2 cellular contexts compared by ENCODE assay signal in the genomic region with DNA sequence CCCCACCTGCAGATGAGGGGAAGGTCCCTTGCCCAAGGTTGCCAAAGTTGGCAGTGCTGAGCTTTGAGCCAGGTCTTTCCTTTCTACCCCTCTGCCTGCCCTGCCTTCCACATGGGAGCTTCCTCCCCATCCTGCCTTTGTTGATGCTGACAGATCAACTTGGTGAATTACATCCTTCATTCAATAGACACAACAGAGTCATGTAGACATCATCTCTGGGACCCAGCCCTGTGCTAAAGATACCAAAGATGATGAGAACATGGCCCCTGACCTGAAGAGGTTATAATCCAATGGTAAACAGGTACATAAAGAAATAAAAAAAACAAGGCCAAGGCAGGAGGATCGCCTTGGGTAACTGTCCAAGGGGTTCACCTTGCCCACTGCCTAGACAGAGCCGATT.
A peak's percentile ranks its signal among the peaks of the same experiment; 100 is the strongest.
TF ChIP-seq lines count a peak whose summit lies in the region.

No MANE protein-coding gene starts in this region.

TF ChIP-seq in K562, 482 proteins besides CTCF, POLR2A, EP300 and RAD21 (continues in another document):
- TF ChIP-seq ZFP36 (IDR thresholded peaks at IDR 0.05; ENCODE audit: low read depth, low read length, partially characterized antibody) (peak; percentile 2), CCNT2 (IDR thresholded peaks at IDR 0.05; ENCODE audit: borderline replicate concordance, extremely low read depth, insufficient read length, low read depth, low read length) (no peak), SMAD4 (CRISPR knock-in tag; conservative IDR thresholded peaks at IDR 0.05) (no peak), ATF1 (CRISPR knock-in tag; IDR thresholded peaks at IDR 0.05) (no peak), ATF1 (tag; IDR thresholded peaks at IDR 0.05) (0 out of 2 replicates have a peak, but pooled peaks have one; percentile 21), BRD9 (IDR thresholded peaks at IDR 0.05; ENCODE audit: low read depth, partially characterized antibody) (no peak), COPS2 (conservative IDR thresholded peaks at IDR 0.05) (no peak), NR2C2 (CRISPR knock-in tag; IDR thresholded peaks at IDR 0.05) (0 out of 2 replicates have a peak, but pooled peaks have one; percentile 26), NR2C2 (tag; IDR thresholded peaks at IDR 0.05) (no peak), ZBTB7A (IDR thresholded peaks at IDR 0.05; ENCODE audit: borderline replicate concordance, control insufficient read depth, low read depth, low read length) (0 out of 2 replicates have a peak, but pooled peaks have one; percentile 15), BMI1 (IDR thresholded peaks at IDR 0.05; ENCODE audit: low read length) (peak; percentile 26; the same call in 1 of the 2 replicates)
- TF ChIP-seq, protein P1, sequence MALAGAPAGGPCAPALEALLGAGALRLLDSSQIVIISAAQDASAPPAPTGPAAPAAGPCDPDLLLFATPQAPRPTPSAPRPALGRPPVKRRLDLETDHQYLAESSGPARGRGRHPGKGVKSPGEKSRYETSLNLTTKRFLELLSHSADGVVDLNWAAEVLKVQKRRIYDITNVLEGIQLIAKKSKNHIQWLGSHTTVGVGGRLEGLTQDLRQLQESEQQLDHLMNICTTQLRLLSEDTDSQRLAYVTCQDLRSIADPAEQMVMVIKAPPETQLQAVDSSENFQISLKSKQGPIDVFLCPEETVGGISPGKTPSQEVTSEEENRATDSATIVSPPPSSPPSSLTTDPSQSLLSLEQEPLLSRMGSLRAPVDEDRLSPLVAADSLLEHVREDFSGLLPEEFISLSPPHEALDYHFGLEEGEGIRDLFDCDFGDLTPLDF (CRISPR knock-in tag; IDR thresholded peaks at IDR 0.05): 0 out of 2 replicates have a peak, but pooled peaks have one; percentile 12
- TF ChIP-seq, protein P2, sequence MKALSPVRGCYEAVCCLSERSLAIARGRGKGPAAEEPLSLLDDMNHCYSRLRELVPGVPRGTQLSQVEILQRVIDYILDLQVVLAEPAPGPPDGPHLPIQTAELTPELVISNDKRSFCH (CRISPR knock-in tag; IDR thresholded peaks at IDR 0.05): no peak
- TF ChIP-seq, protein P2 (tag; IDR thresholded peaks at IDR 0.05): 0 out of 2 replicates have a peak, but pooled peaks have one; percentile 15
- TF ChIP-seq, protein P3, sequence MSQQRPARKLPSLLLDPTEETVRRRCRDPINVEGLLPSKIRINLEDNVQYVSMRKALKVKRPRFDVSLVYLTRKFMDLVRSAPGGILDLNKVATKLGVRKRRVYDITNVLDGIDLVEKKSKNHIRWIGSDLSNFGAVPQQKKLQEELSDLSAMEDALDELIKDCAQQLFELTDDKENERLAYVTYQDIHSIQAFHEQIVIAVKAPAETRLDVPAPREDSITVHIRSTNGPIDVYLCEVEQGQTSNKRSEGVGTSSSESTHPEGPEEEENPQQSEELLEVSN (IDR thresholded peaks at IDR 0.05; ENCODE audit: borderline replicate concordance in 1 of 2, extremely low read depth in 1 of 2, insufficient read depth in 1 of 2, insufficient read length in 1 of 2, low read depth in 1 of 2, low read length in 1 of 2, poor library complexity in 1 of 2, severe bottlenecking in 1 of 2): no peak
- TF ChIP-seq, protein P4, sequence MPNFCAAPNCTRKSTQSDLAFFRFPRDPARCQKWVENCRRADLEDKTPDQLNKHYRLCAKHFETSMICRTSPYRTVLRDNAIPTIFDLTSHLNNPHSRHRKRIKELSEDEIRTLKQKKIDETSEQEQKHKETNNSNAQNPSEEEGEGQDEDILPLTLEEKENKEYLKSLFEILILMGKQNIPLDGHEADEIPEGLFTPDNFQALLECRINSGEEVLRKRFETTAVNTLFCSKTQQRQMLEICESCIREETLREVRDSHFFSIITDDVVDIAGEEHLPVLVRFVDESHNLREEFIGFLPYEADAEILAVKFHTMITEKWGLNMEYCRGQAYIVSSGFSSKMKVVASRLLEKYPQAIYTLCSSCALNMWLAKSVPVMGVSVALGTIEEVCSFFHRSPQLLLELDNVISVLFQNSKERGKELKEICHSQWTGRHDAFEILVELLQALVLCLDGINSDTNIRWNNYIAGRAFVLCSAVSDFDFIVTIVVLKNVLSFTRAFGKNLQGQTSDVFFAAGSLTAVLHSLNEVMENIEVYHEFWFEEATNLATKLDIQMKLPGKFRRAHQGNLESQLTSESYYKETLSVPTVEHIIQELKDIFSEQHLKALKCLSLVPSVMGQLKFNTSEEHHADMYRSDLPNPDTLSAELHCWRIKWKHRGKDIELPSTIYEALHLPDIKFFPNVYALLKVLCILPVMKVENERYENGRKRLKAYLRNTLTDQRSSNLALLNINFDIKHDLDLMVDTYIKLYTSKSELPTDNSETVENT (CRISPR knock-in tag; IDR thresholded peaks at IDR 0.05): 0 out of 2 replicates have a peak, but pooled peaks have one; percentile 47
- TF ChIP-seq, protein P5, sequence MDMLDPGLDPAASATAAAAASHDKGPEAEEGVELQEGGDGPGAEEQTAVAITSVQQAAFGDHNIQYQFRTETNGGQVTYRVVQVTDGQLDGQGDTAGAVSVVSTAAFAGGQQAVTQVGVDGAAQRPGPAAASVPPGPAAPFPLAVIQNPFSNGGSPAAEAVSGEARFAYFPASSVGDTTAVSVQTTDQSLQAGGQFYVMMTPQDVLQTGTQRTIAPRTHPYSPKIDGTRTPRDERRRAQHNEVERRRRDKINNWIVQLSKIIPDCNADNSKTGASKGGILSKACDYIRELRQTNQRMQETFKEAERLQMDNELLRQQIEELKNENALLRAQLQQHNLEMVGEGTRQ (CRISPR knock-in tag; IDR thresholded peaks at IDR 0.05): no peak
- TF ChIP-seq, protein P6, sequence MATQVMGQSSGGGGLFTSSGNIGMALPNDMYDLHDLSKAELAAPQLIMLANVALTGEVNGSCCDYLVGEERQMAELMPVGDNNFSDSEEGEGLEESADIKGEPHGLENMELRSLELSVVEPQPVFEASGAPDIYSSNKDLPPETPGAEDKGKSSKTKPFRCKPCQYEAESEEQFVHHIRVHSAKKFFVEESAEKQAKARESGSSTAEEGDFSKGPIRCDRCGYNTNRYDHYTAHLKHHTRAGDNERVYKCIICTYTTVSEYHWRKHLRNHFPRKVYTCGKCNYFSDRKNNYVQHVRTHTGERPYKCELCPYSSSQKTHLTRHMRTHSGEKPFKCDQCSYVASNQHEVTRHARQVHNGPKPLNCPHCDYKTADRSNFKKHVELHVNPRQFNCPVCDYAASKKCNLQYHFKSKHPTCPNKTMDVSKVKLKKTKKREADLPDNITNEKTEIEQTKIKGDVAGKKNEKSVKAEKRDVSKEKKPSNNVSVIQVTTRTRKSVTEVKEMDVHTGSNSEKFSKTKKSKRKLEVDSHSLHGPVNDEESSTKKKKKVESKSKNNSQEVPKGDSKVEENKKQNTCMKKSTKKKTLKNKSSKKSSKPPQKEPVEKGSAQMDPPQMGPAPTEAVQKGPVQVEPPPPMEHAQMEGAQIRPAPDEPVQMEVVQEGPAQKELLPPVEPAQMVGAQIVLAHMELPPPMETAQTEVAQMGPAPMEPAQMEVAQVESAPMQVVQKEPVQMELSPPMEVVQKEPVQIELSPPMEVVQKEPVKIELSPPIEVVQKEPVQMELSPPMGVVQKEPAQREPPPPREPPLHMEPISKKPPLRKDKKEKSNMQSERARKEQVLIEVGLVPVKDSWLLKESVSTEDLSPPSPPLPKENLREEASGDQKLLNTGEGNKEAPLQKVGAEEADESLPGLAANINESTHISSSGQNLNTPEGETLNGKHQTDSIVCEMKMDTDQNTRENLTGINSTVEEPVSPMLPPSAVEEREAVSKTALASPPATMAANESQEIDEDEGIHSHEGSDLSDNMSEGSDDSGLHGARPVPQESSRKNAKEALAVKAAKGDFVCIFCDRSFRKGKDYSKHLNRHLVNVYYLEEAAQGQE (CRISPR knock-in tag; IDR thresholded peaks at IDR 0.05; ENCODE audit: low read depth): no peak

TF ChIP-seq in WTC11, 78 proteins besides CTCF, POLR2A, EP300 and RAD21 (continues in another document):
- TF ChIP-seq TCF7 (CRISPR knock-in tag; IDR thresholded peaks at IDR 0.05; ENCODE audit: low read depth): no peak
- TF ChIP-seq RORB (CRISPR knock-in tag; IDR thresholded peaks at IDR 0.05): no peak
- TF ChIP-seq, protein P7, sequence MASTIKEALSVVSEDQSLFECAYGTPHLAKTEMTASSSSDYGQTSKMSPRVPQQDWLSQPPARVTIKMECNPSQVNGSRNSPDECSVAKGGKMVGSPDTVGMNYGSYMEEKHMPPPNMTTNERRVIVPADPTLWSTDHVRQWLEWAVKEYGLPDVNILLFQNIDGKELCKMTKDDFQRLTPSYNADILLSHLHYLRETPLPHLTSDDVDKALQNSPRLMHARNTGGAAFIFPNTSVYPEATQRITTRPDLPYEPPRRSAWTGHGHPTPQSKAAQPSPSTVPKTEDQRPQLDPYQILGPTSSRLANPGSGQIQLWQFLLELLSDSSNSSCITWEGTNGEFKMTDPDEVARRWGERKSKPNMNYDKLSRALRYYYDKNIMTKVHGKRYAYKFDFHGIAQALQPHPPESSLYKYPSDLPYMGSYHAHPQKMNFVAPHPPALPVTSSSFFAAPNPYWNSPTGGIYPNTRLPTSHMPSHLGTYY (CRISPR knock-in tag; IDR thresholded peaks at IDR 0.05): no peak
- TF ChIP-seq ZNF423 (CRISPR knock-in tag; IDR thresholded peaks at IDR 0.05): no peak
- TF ChIP-seq, protein P8, sequence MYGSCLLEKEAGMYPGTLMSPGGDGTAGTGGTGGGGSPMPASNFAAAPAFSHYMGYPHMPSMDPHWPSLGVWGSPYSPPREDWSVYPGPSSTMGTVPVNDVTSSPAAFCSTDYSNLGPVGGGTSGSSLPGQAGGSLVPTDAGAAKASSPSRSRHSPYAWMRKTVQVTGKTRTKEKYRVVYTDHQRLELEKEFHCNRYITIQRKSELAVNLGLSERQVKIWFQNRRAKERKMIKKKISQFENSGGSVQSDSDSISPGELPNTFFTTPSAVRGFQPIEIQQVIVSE (CRISPR knock-in tag; IDR thresholded peaks at IDR 0.05; ENCODE audit: borderline replicate concordance): no peak
- TF ChIP-seq, protein P9, sequence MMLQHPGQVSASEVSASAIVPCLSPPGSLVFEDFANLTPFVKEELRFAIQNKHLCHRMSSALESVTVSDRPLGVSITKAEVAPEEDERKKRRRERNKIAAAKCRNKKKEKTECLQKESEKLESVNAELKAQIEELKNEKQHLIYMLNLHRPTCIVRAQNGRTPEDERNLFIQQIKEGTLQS (CRISPR knock-in tag; conservative IDR thresholded peaks at IDR 0.05): no peak
- TF ChIP-seq, protein P10, sequence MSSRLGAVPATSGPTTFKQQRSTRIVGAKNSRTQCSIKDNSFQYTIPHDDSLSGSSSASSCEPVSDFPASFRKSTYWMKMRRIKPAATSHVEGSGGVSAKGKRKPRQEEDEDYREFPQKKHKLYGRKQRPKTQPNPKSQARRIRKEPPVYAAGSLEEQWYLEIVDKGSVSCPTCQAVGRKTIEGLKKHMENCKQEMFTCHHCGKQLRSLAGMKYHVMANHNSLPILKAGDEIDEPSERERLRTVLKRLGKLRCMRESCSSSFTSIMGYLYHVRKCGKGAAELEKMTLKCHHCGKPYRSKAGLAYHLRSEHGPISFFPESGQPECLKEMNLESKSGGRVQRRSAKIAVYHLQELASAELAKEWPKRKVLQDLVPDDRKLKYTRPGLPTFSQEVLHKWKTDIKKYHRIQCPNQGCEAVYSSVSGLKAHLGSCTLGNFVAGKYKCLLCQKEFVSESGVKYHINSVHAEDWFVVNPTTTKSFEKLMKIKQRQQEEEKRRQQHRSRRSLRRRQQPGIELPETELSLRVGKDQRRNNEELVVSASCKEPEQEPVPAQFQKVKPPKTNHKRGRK (CRISPR knock-in tag; IDR thresholded peaks at IDR 0.05; ENCODE audit: borderline replicate concordance): no peak
- TF ChIP-seq, protein P11, sequence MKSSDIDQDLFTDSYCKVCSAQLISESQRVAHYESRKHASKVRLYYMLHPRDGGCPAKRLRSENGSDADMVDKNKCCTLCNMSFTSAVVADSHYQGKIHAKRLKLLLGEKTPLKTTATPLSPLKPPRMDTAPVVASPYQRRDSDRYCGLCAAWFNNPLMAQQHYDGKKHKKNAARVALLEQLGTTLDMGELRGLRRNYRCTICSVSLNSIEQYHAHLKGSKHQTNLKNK (CRISPR knock-in tag; IDR thresholded peaks at IDR 0.05): no peak
- no peak for TF ChIP-seq ESRRA (CRISPR knock-in tag; IDR thresholded peaks at IDR 0.05; ENCODE audit: borderline replicate concordance)
- TF ChIP-seq PRRX2 (CRISPR knock-in tag; IDR thresholded peaks at IDR 0.05): no peak
- TF ChIP-seq NR2C2 (CRISPR knock-in tag; IDR thresholded peaks at IDR 0.05): no peak
- TF ChIP-seq, protein P12, sequence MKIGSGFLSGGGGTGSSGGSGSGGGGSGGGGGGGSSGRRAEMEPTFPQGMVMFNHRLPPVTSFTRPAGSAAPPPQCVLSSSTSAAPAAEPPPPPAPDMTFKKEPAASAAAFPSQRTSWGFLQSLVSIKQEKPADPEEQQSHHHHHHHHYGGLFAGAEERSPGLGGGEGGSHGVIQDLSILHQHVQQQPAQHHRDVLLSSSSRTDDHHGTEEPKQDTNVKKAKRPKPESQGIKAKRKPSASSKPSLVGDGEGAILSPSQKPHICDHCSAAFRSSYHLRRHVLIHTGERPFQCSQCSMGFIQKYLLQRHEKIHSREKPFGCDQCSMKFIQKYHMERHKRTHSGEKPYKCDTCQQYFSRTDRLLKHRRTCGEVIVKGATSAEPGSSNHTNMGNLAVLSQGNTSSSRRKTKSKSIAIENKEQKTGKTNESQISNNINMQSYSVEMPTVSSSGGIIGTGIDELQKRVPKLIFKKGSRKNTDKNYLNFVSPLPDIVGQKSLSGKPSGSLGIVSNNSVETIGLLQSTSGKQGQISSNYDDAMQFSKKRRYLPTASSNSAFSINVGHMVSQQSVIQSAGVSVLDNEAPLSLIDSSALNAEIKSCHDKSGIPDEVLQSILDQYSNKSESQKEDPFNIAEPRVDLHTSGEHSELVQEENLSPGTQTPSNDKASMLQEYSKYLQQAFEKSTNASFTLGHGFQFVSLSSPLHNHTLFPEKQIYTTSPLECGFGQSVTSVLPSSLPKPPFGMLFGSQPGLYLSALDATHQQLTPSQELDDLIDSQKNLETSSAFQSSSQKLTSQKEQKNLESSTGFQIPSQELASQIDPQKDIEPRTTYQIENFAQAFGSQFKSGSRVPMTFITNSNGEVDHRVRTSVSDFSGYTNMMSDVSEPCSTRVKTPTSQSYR (CRISPR knock-in tag; IDR thresholded peaks at IDR 0.05): no peak
- TF ChIP-seq, protein P13, sequence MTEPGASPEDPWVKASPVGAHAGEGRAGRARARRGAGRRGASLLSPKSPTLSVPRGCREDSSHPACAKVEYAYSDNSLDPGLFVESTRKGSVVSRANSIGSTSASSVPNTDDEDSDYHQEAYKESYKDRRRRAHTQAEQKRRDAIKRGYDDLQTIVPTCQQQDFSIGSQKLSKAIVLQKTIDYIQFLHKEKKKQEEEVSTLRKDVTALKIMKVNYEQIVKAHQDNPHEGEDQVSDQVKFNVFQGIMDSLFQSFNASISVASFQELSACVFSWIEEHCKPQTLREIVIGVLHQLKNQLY (CRISPR knock-in tag; IDR thresholded peaks at IDR 0.05): no peak
- TF ChIP-seq ZNF671 (CRISPR knock-in tag; IDR thresholded peaks at IDR 0.05): no peak
- no peak for TF ChIP-seq CREM (CRISPR knock-in tag; IDR thresholded peaks at IDR 0.05)
- TF ChIP-seq NR3C1 (CRISPR knock-in tag; conservative IDR thresholded peaks at IDR 0.05; ENCODE audit: low read depth): no peak
- TF ChIP-seq MXD4 (CRISPR knock-in tag; IDR thresholded peaks at IDR 0.05; ENCODE audit: borderline replicate concordance): no peak
